Comparison of ENCODE assay signal across 28 cellular contexts in the genomic region with DNA sequence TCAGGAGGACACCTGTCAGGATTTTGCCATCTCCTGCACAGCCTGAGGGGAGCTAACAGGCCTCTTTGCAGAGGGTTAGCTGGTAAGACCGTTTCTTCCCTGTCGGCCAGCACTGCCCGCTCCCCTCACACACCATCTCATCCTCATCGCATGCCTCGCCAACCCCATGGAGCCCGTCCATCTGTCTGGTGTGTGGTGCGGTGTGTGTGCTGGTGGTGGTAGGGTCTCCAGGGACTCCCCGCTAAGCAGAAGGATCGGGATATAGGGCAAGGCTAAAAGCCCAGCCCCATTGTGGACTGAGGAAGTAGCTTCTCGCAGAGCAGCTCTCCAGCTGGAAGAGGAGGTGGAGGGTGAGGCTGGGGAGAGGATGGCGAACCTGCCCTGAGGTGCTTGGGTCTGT. TPM values are rescaled to one million over a fixed set of nuclear protein-coding genes. Genes with fewer than 3 reads are reported as not detected.
A peak's percentile ranks its signal among the peaks of the same experiment; 100 is the strongest.
DNase-seq lines count a peak whose midpoint lies in the region; ATAC-seq and TF ChIP-seq lines count a peak whose summit lies in the region.
"Had no signal": no experiment of that assay in that cellular context is flagged by ENCODE, and none has a peak within 500 bp of the region (broad histone marks: within the 10 kb centered on the region; RNA-seq: fewer than 3 reads in every experiment).

No MANE protein-coding gene starts in this region.

- no peaks in the 10 kb centered on the region for H3K9me3 ChIP-seq in ectodermal cell (ENCODE audit: control insufficient read depth, low read length)
- peaks cover 2% of the 10 kb centered on the region for H3K9me3 ChIP-seq in trophoblast cell (ENCODE audit: insufficient read depth, low read depth, low read length)
- H3K9me3 ChIP-seq in Caco-2: no peaks in the 10 kb centered on the region
- H3K9me3 ChIP-seq: breast epithelium, thoracic aorta had no signal

- H3K79me2 ChIP-seq in trophoblast cell (ENCODE audit: control insufficient read depth, insufficient read depth, low read length, poor library complexity): no peaks in the 10 kb centered on the region

- H3K4me1 ChIP-seq in ectodermal cell (ENCODE audit: control insufficient read depth, insufficient read depth, low read length) (no peaks in the 10 kb centered on the region), trophoblast cell (ENCODE audit: control insufficient read depth in 1 of 2, insufficient read depth in 2 of 2, low read length in 2 of 2) (peaks cover 22 to 25% of the 10 kb centered on the region in 2 experiments), Caco-2 (no peaks in the 10 kb centered on the region)
- H3K4me1 ChIP-seq: breast epithelium had no signal

- H3K27ac Mint-ChIP-seq in Caco-2 (ENCODE audit: unreplicated experiment): no peak overlapping the region
- H3K27ac Mint-ChIP-seq: activated CD8-positive, alpha-beta T cell treated with anti-CD3 and anti-CD28 coated beads for 36 hours; stimulated activated memory B cell treated with anti-CD40 and anti-IgM and Interleukin-4, amounts not matched to agents 10 μg/mL and 1 μg/mL and 100 μg/mL, for 72 hours had no signal

- H3K23ac ChIP-seq in trophoblast cell (ENCODE audit: low read length): no peak overlapping the region

- POLR2A ChIA-PET in Caco-2 (lab: Charles Lee): interaction anchor here (1.2 kb wide), 1 partner anchor 9 kb away, joined by 4 read pairs; no protein-coding TSS in a partner anchor

- H2BK12ac ChIP-seq in trophoblast cell (ENCODE audit: low read length): peak overlapping the region; percentile 61

- no peaks in the 10 kb centered on the region for H3K27me3 ChIP-seq in ectodermal cell (ENCODE audit: control insufficient read depth, insufficient read depth, low read length, poor library complexity, severe bottlenecking)
- no peaks in the 10 kb centered on the region for H3K27me3 ChIP-seq in trophoblast cell (ENCODE audit: insufficient read depth, low read length)
- H3K27me3 ChIP-seq in Caco-2 (replicated peaks; ENCODE audit: control insufficient read depth, insufficient read depth, low read length): no peaks in the 10 kb centered on the region
- H3K27me3 ChIP-seq: breast epithelium had no signal

- H3K4me3 ChIP-seq in ectodermal cell (ENCODE audit: insufficient read depth, low read depth, low read length): no peak overlapping the region
- no peak overlapping the region for H3K4me3 ChIP-seq in trophoblast cell (ENCODE audit: low read depth, low read length)
- no peak overlapping the region for H3K4me3 ChIP-seq in Caco-2 (ENCODE audit: low read depth, low read length)
- H3K4me3 ChIP-seq: breast epithelium, coronary artery, thoracic aorta had no signal

- peak; percentile 10 for DNase-seq in D341Med (ENCODE audit: low spot score)
- DNase-seq in trophoblast cell: no peak
- no peak for DNase-seq in Caco-2
- DNase-seq in AML-193 (lab: John Stamatoyannopoulos, UW): no peak
- DNase-seq: activated CD4-positive, CD25-positive, alpha-beta regulatory T cell treated with anti-CD3 and anti-CD28 coated beads, Interleukin-2, amount 50 U/mL, for 72 hours; activated CD8-positive, alpha-beta T cell treated with anti-CD3 and anti-CD28 coated beads for 36 hours; activated gamma-delta T cell treated with Interleukin-2 at 50 U/mL for 16 hours; Calu3; kidney glomerular epithelial cell; NCI-H2081; NCI-H446 treated with DMSO at 0.1 percent for 48 hours; NK-92 treated with Interleukin-12 subunit alpha and Interleukin-12 subunit beta, amount 100 ng/mL, for 24 hours; nucleus accumbens had no signal

- ATAC-seq in HG03469 (IDR thresholded peaks at IDR 0.05; ENCODE audit: unreplicated experiment) (no peak), GM21576 (IDR thresholded peaks at IDR 0.05; ENCODE audit: unreplicated experiment) (no peak)
- ATAC-seq: activated CD8-positive, alpha-beta T cell treated with anti-CD3 and anti-CD28 coated beads for 36 hours; HCT116; Panc1; stimulated activated memory B cell treated with anti-CD40 and anti-IgM and Interleukin-4, amounts not matched to agents 10 μg/mL and 1 μg/mL and 100 μg/mL, for 72 hours had no signal

- H3K27ac ChIP-seq in ectodermal cell (ENCODE audit: insufficient read depth, low read depth, low read length, poor library complexity, severe bottlenecking): peak overlapping the region; percentile 10
- H3K27ac ChIP-seq in trophoblast cell (ENCODE audit: low read depth, low read length): no peak overlapping the region
- H3K27ac ChIP-seq: breast epithelium, C4-2B, coronary artery, thoracic aorta had no signal

- no peak overlapping the region for H3K4me2 ChIP-seq in trophoblast cell (ENCODE audit: low read length)

- no peaks in the 10 kb centered on the region for H3K9me3 Mint-ChIP-seq in Caco-2 (ENCODE audit: unreplicated experiment)
- H3K9me3 Mint-ChIP-seq: activated CD8-positive, alpha-beta T cell treated with anti-CD3 and anti-CD28 coated beads for 36 hours; stimulated activated memory B cell treated with anti-CD40 and anti-IgM and Interleukin-4, amounts not matched to agents 10 μg/mL and 1 μg/mL and 100 μg/mL, for 72 hours had no signal

- CTCF ChIA-PET in Caco-2 (lab: Charles Lee): no interaction called here

- no TSS peak for BruUV-seq in Caco-2 (replicated peaks; lab: Mats Ljungman, UMichigan)

- no peak overlapping the region for H3K4ac ChIP-seq in trophoblast cell (ENCODE audit: low read depth, low read length)

- no peaks in the 10 kb centered on the region for H3K27me3 Mint-ChIP-seq in Caco-2 (ENCODE audit: insufficient read depth, unreplicated experiment)
- H3K27me3 Mint-ChIP-seq: activated CD8-positive, alpha-beta T cell treated with anti-CD3 and anti-CD28 coated beads for 36 hours; stimulated activated memory B cell treated with anti-CD40 and anti-IgM and Interleukin-4, amounts not matched to agents 10 μg/mL and 1 μg/mL and 100 μg/mL, for 72 hours had no signal

- H3K14ac ChIP-seq in trophoblast cell (ENCODE audit: low read length): no peak overlapping the region

- H3K4me1 Mint-ChIP-seq in Caco-2 (ENCODE audit: low read depth, unreplicated experiment): no peaks in the 10 kb centered on the region
- H3K4me1 Mint-ChIP-seq: stimulated activated memory B cell treated with anti-CD40 and anti-IgM and Interleukin-4, amounts not matched to agents 10 μg/mL and 1 μg/mL and 100 μg/mL, for 72 hours had no signal

- H4K12ac ChIP-seq in trophoblast cell (ENCODE audit: low read depth, low read length): no peak overlapping the region

- peaks cover 17% of the 10 kb centered on the region for H3K36me3 Mint-ChIP-seq in Caco-2 (ENCODE audit: insufficient read depth, unreplicated experiment)

- H2AFZ ChIP-seq in trophoblast cell (ENCODE audit: insufficient read depth, low read length, poor library complexity): no peak overlapping the region

- 87 to 90% methylated on average over 11 of the region's 11 CpGs for WGBS in ectodermal cell, 2 experiments
- WGBS in trophoblast cell (ENCODE audit: extremely low coverage, insufficient coverage, insufficient read length): no CpG with 5 or more reads among the region's 11 CpGs

- H3K9ac ChIP-seq in trophoblast cell (ENCODE audit: low read length): no peak overlapping the region

- peaks cover 4% of the 10 kb centered on the region for H3K79me1 ChIP-seq in trophoblast cell (ENCODE audit: low read length)

- H3K18ac ChIP-seq in trophoblast cell (ENCODE audit: low read length): no peak overlapping the region

- H2AK5ac ChIP-seq in trophoblast cell (ENCODE audit: low read length): peak overlapping the region; percentile 49

- no peak overlapping the region for H4K91ac ChIP-seq in trophoblast cell (ENCODE audit: low read depth, low read length)

- no peak overlapping the region for H3K4me3 Mint-ChIP-seq in Caco-2 (ENCODE audit: unreplicated experiment)
- H3K4me3 Mint-ChIP-seq: activated CD8-positive, alpha-beta T cell treated with anti-CD3 and anti-CD28 coated beads for 36 hours; stimulated activated memory B cell treated with anti-CD40 and anti-IgM and Interleukin-4, amounts not matched to agents 10 μg/mL and 1 μg/mL and 100 μg/mL, for 72 hours had no signal

- no peak for TF ChIP-seq CTCF in Caco-2 (IDR thresholded peaks at IDR 0.05; ENCODE audit: insufficient read depth in 1 of 2, low read depth in 1 of 2, low read length in 1 of 2, severe bottlenecking in 1 of 2, unreplicated experiment in 1 of 2)

- no peak overlapping the region for H2BK120ac ChIP-seq in trophoblast cell (ENCODE audit: insufficient read depth, low read length, poor library complexity)

- intact Hi-C loops in Caco-2 (cut with micrococcal nuclease; ENCODE audit: unreplicated experiment): no loop called here

- no peak overlapping the region for H4K8ac ChIP-seq in trophoblast cell (ENCODE audit: low read depth, low read length)

- H3K36me3 ChIP-seq in ectodermal cell (ENCODE audit: control insufficient read depth, insufficient read depth, low read length) (peaks cover 13% of the 10 kb centered on the region), trophoblast cell (ENCODE audit: control insufficient read depth in 1 of 2, insufficient read depth in 2 of 2, low read length in 2 of 2) (peaks cover 43 to 44% of the 10 kb centered on the region in 2 experiments), Caco-2 (ENCODE audit: control insufficient read depth, insufficient read depth, low read length) (no peaks in the 10 kb centered on the region)

- no peak overlapping the region for H2BK5ac ChIP-seq in trophoblast cell (ENCODE audit: low read depth, low read length, poor library complexity)

RNA-seq across cellular contexts. Expression of gene SFN, which starts 6.8 kb away (rescaled TPM):
- 0.49 TPM for polyA plus RNA-seq in PFSK-1 (2012; ENCODE audit: insufficient read length, low read depth)
- polyA plus RNA-seq in ectodermal cell (2013, experiment 1 of 4): 0.52 TPM
- 0.82 TPM for polyA plus RNA-seq in ectodermal cell (2013, experiment 2 of 4)
- 0.91 TPM for polyA plus RNA-seq in ectodermal cell (2013, experiment 3 of 4)
- polyA plus RNA-seq in ectodermal cell (2013, experiment 4 of 4): 0.65 TPM
- 45.3 and 46.7 TPM in 2 replicates for polyA plus RNA-seq in trophoblast cell (2013)
- 21.4 and 22.1 TPM in 2 replicates for total RNA-seq in Caco-2 (2022)
- total RNA-seq: lung microvascular endothelial cell had no signal

RNA-seq across cellular contexts. Expression of gene ZDHHC18, which starts 29.7 kb away (rescaled TPM):
- 30.6 TPM for polyA plus RNA-seq in PFSK-1 (2012; ENCODE audit: insufficient read length, low read depth)
- 62.3 TPM for polyA plus RNA-seq in ectodermal cell (2013, experiment 1 of 4)
- polyA plus RNA-seq in ectodermal cell (2013, experiment 2 of 4): 63.6 TPM
- 40.0 TPM for polyA plus RNA-seq in ectodermal cell (2013, experiment 3 of 4)
- polyA plus RNA-seq in ectodermal cell (2013, experiment 4 of 4): 42.0 TPM
- 33.2 and 34.4 TPM in 2 replicates for polyA plus RNA-seq in trophoblast cell (2013)
- 21.3 and 21.9 TPM in 2 replicates for total RNA-seq in Caco-2 (2022)

RNA-seq across cellular contexts. Expression of gene GPN2, which starts 33.9 kb away (rescaled TPM):
- polyA plus RNA-seq in PFSK-1 (2012; ENCODE audit: insufficient read length, low read depth): 44.5 TPM
- 24.1 TPM for polyA plus RNA-seq in ectodermal cell (2013, experiment 1 of 4)
- polyA plus RNA-seq in ectodermal cell (2013, experiment 2 of 4): 25.8 TPM
- 22.4 TPM for polyA plus RNA-seq in ectodermal cell (2013, experiment 3 of 4)
- 23.3 TPM for polyA plus RNA-seq in ectodermal cell (2013, experiment 4 of 4)
- 22.9 and 24.1 TPM in 2 replicates for polyA plus RNA-seq in trophoblast cell (2013)
- total RNA-seq in Caco-2 (2022): 31.2 and 32.0 TPM in 2 replicates

RNA-seq across cellular contexts. Expression of gene GPATCH3, which starts 44.1 kb away (rescaled TPM):
- 21.6 TPM for polyA plus RNA-seq in PFSK-1 (2012; ENCODE audit: insufficient read length, low read depth)
- polyA plus RNA-seq in ectodermal cell (2013, experiment 1 of 4): 17.3 TPM
- 16.0 TPM for polyA plus RNA-seq in ectodermal cell (2013, experiment 2 of 4)
- 10.6 TPM for polyA plus RNA-seq in ectodermal cell (2013, experiment 3 of 4)
- polyA plus RNA-seq in ectodermal cell (2013, experiment 4 of 4): 13.3 TPM
- polyA plus RNA-seq in trophoblast cell (2013): 17.8 and 18.2 TPM in 2 replicates
- 19.1 and 20.6 TPM in 2 replicates for total RNA-seq in Caco-2 (2022)

RNA-seq across cellular contexts. Expression of gene NR0B2, which starts 57.6 kb away (rescaled TPM):
- not detected for polyA plus RNA-seq in PFSK-1 (2012; ENCODE audit: insufficient read length, low read depth)
- polyA plus RNA-seq in ectodermal cell (2013, experiment 1 of 4): not detected
- polyA plus RNA-seq in ectodermal cell (2013, experiment 2 of 4): not detected
- not detected for polyA plus RNA-seq in ectodermal cell (2013, experiment 3 of 4)
- polyA plus RNA-seq in ectodermal cell (2013, experiment 4 of 4): not detected
- polyA plus RNA-seq in trophoblast cell (2013): not detected in 2 replicates
- 0.34 TPM in 1 of 2 replicates, not detected in the other for total RNA-seq in Caco-2 (2022)
- total RNA-seq: activated CD8-positive, alpha-beta T cell treated with anti-CD3 and anti-CD28 coated beads for 36 hours; breast epithelium; Calu3; lung microvascular endothelial cell; M059J; pulmonary artery endothelial cell; thoracic aorta had no signal
- polyA plus RNA-seq: AG04450 had no signal
